In the genomic region with DNA sequence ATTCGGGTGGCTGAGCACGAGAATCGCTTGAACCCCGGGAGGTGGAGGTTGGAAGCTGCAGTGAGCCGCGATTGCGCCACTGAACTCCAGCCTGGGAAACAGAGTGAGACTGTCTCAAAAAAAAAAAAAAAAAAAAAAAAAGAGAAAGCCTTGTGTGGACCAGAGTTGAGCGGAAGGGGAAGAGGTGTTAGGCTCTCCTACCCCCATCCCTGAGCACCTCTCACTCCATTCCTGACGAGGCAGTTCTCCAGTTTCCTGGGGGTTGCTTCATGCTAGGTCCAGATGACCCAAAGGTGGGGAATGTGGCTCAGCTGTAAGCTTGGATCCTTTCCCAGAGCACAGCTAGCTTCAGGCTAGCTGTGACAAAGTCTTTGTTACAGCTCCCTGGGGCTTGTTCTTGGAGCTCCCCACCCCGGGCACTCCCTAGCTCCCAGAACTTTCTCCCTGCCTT, we compare ENCODE assay signal across 9 cellular contexts. TPM values are rescaled to one million over a fixed set of nuclear protein-coding genes. Genes with fewer than 3 reads are reported as not detected.
DNase-seq lines count a peak whose midpoint lies in the region; ATAC-seq, FAIRE-seq and TF ChIP-seq lines count a peak whose summit lies in the region.
"Had no signal": no experiment of that assay in that cellular context is flagged by ENCODE, and none has a peak within 500 bp of the region (broad histone marks: within the 10 kb centered on the region; RNA-seq: fewer than 3 reads in every experiment).

No MANE protein-coding gene starts in this region.

- DNase-seq in H54 (ENCODE audit: insufficient read length, low spot score) (peak; percentile 79), RWPE2 (ENCODE audit: low spot score) (peak; percentile 86), glomerular visceral epithelial cell (ENCODE audit: extremely low spot score) (peak; percentile 82), sciatic nerve (ENCODE audit: low spot score) (no peak), NCI-H510A (lab: John Stamatoyannopoulos, UW) (no peak), COLO668 (lab: John Stamatoyannopoulos, UW; ENCODE audit: unreplicated experiment) (no peak)

- FAIRE-seq in H54 (lab: Jason Lieb, UNC): peak; percentile 62

- TF ChIP-seq CTCF in RWPE2 (IDR thresholded peaks at IDR 0.05; ENCODE audit: poor library complexity, severe bottlenecking): no peak

- ATAC-seq in RWPE2 (ENCODE audit: low read depth) (peak; percentile 99), sciatic nerve (peak; percentile 95), GM18858 (IDR thresholded peaks at IDR 0.05; ENCODE audit: unreplicated experiment) (no peak), GM18519 (IDR thresholded peaks at IDR 0.05; ENCODE audit: low FRiP score, unreplicated experiment) (no peak)

- intact Hi-C loops in sciatic nerve (cut with DNase I): no loop called here

- H3K4me3 ChIP-seq in RWPE2 (ENCODE audit: severe bottlenecking): no peak overlapping the region
- H3K4me3 ChIP-seq: suprapubic skin had no signal

- H3K27ac ChIP-seq in RWPE2 (ENCODE audit: poor library complexity, severe bottlenecking): peak overlapping the region; percentile 42
- H3K27ac ChIP-seq: suprapubic skin had no signal

- H3K4me1 ChIP-seq in RWPE2 (ENCODE audit: insufficient read depth, poor library complexity, severe bottlenecking): peaks cover 3% of the 10 kb centered on the region

- no peaks in the 10 kb centered on the region for H3K36me3 ChIP-seq in RWPE2 (ENCODE audit: low read depth)
- H3K36me3 ChIP-seq: suprapubic skin had no signal

- no peaks in the 10 kb centered on the region for H3K27me3 ChIP-seq in RWPE2 (ENCODE audit: insufficient read depth, poor library complexity, severe bottlenecking)

- TF ChIP-seq POLR2A in H54 (IDR thresholded peaks at IDR 0.05; ENCODE audit: low read depth, low read length): no peak

- no peaks in the 10 kb centered on the region for H3K9me3 ChIP-seq in RWPE2 (ENCODE audit: severe bottlenecking)
- H3K9me3 ChIP-seq: suprapubic skin had no signal

RNA-seq across cellular contexts. Expression of gene DNAL4, which starts 8.8 kb away (rescaled TPM):
- total RNA-seq in sciatic nerve: 11.1 TPM

RNA-seq across cellular contexts. Expression of gene NPTXR, which starts 41.1 kb away (rescaled TPM):
- total RNA-seq in sciatic nerve: 6.9 TPM

RNA-seq across cellular contexts. Expression of gene SUN2, which starts 46.9 kb away (rescaled TPM):
- 207 TPM for total RNA-seq in sciatic nerve

Comparison
In these comparisons a context has a peak if more than half of its experiments do, and no peak if none do; other contexts are left out.
1. DNase-seq: peak in H54 (single experiment), RWPE2 (single experiment) and glomerular visceral epithelial cell (single experiment); none in sciatic nerve (single experiment), NCI-H510A (single experiment) and COLO668 (single experiment).
2. ATAC-seq: peak in RWPE2 (single experiment) and sciatic nerve (single experiment); none in GM18858 (single experiment) and GM18519 (single experiment).